In the genomic region with DNA sequence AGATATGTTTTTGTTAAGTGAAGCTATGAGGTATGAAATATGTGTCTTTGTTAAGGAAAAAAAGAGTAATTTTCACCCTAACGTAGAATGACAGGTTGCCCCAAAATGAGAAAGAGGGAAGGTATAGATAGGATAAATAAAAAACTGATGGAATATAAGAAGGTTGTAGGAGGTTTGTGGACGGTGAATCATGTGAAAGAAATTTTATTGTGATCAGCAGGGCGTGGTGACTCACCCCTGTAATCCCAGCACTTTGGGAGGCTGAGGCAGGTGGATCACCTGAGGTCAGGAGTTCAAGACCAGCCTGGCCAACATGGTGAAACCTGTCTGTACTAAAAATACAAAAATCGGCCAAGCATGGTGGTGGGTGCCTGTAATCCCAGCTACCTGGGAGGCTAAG, we compare ENCODE assay signal across 7 cellular contexts. TPM values are rescaled to one million over a fixed set of nuclear protein-coding genes. Genes with fewer than 3 reads are reported as not detected.
A peak's percentile ranks its signal among the peaks of the same experiment; 100 is the strongest.
DNase-seq lines count a peak whose midpoint lies in the region; ATAC-seq and TF ChIP-seq lines count a peak whose summit lies in the region.
"Not testable (repeated sequence)": the region's sequence is repeated elsewhere in the genome, so short reads cannot be mapped to it uniquely, and the experiment has no call there.

No MANE protein-coding gene starts in this region.

- H3K27me3 Mint-ChIP-seq in MCF 10A (ENCODE audit: insufficient read depth, unreplicated experiment), result not testable (repeated sequence)

- H3K9me2 ChIP-seq in PC-3 (replicated peaks; ENCODE audit: low read length), result not testable (repeated sequence)

- H3K4me3 ChIP-seq in HEK293 (ENCODE audit: low read depth, low read length); PC-3 (ENCODE audit: low read length): not testable (repeated sequence)

- H4K20me1 ChIP-seq in PC-3 (ENCODE audit: low read length), result not testable (repeated sequence)

- not testable (repeated sequence) for TF ChIP-seq CTCF in HEK293 (tag by site-specific recombination; IDR thresholded peaks at IDR 0.05); PC-3 (conservative IDR thresholded peaks at IDR 0.05; ENCODE audit: low read depth, low read length); MCF 10A (IDR thresholded peaks at IDR 0.05; ENCODE audit: unreplicated experiment); foreskin keratinocyte (conservative IDR thresholded peaks at IDR 0.05)

- not testable (repeated sequence) for H3K9ac ChIP-seq in PC-3 (ENCODE audit: low read length)

- not testable (repeated sequence) for H2AFZ ChIP-seq in PC-3 (ENCODE audit: low read length)

- peak; percentile 17 for DNase-seq in EH (ENCODE audit: low read depth)
- DNase-seq in PC-3, result peak; percentile 75
- peak; percentile 42 for DNase-seq in SW480 (ENCODE audit: low spot score)
- DNase-seq in MCF 10A (ENCODE audit: unreplicated experiment), result peak; percentile 31
- DNase-seq in foreskin keratinocyte, result peak; percentile 30 to 49
- DNase-seq in renal cortical epithelial cell (ENCODE audit: low read depth), result peak; percentile 51

- H3K4me1 ChIP-seq in HEK293 (ENCODE audit: control insufficient read depth, insufficient read depth, low read length); foreskin keratinocyte: not testable (repeated sequence)
- peaks cover 35% of the 10 kb centered on the region for H3K4me1 ChIP-seq in PC-3 (ENCODE audit: insufficient read depth, low read length)

- ATAC-seq in PC-3 (peak; percentile 37), foreskin keratinocyte (peak; percentile 59)

- POLR2A ChIA-PET in HEK293 (lab: Yijun Ruan, JAX); PC-3 (lab: Charles Lee; ENCODE audit: unreplicated experiment); MCF 10A (lab: Yijun Ruan, JAX): not testable (repeated sequence)

- not testable (repeated sequence) for H3K79me2 ChIP-seq in PC-3 (ENCODE audit: low read length)

- not testable (repeated sequence) for H3K9me3 ChIP-seq in HEK293 (ENCODE audit: control insufficient read depth, insufficient read depth, low read depth, low read length); PC-3 (ENCODE audit: low read length)

- not testable (repeated sequence) for H3K27ac Mint-ChIP-seq in MCF 10A (ENCODE audit: low read depth, unreplicated experiment)

- H3K4me3 Mint-ChIP-seq in MCF 10A (ENCODE audit: unreplicated experiment), result not testable (repeated sequence)

- H3K36me3 ChIP-seq in HEK293 (ENCODE audit: control insufficient read depth in 2 of 2, insufficient read depth in 1 of 2, low read length in 2 of 2); PC-3 (ENCODE audit: low read depth, low read length): not testable (repeated sequence)

- CTCF ChIA-PET in HEK293 (lab: Yijun Ruan, JAX); PC-3 (lab: Charles Lee): not testable (repeated sequence)
- CTCF ChIA-PET in MCF 10A (lab: Yijun Ruan, JAX), result interaction anchor here (0.6 kb wide), 1 partner anchor 107 kb away, joined by 3 read pairs; no protein-coding TSS in a partner anchor

- not testable (repeated sequence) for H3K27ac ChIP-seq in HEK293 (ENCODE audit: extremely low read depth, low read depth, low read length); PC-3 (ENCODE audit: low read length); foreskin keratinocyte

- intact Hi-C loops in PC-3 (cut with micrococcal nuclease), result loop anchor here (5.0 kb wide), 1 partner anchor 33 kb away; a partner anchor contains a TSS
- intact Hi-C loops in MCF 10A (cut with micrococcal nuclease), result not testable (repeated sequence)

- not testable (repeated sequence) for H3K36me3 Mint-ChIP-seq in MCF 10A (ENCODE audit: insufficient read depth, unreplicated experiment)

- not testable (repeated sequence) for H3K4me1 Mint-ChIP-seq in MCF 10A (ENCODE audit: insufficient read depth, unreplicated experiment)

- H3K27me3 ChIP-seq in PC-3 (ENCODE audit: low read length); foreskin keratinocyte: not testable (repeated sequence)

- H3K4me2 ChIP-seq in PC-3 (ENCODE audit: low read length), result 0 out of 2 replicates have a peak overlapping the region, but pooled peaks have one; percentile 1

- not testable (repeated sequence) for BruUV-seq in PC-3 (replicated peaks; lab: Mats Ljungman, UMichigan); MCF 10A (replicated peaks; lab: Mats Ljungman, UMichigan)

- H3F3A ChIP-seq in PC-3 (ENCODE audit: low read length, unreplicated experiment), result not testable (repeated sequence)

- not testable (repeated sequence) for H3K9me3 Mint-ChIP-seq in MCF 10A (ENCODE audit: unreplicated experiment)

TF ChIP-seq in HEK293, 187 proteins besides CTCF, POLR2A, EP300 and RAD21:
- TF ChIP-seq ZEB2 (tag by site-specific recombination; IDR thresholded peaks at IDR 0.05), result peak; percentile 35; the same call in 1 of the 2 replicates

RNA-seq across cellular contexts. Expression of a gene that starts 32.8 kb away (rescaled TPM):
- total RNA-seq in PC-3 (2014; rRNA removed) (37.7 and 38.8 TPM in 2 replicates), MCF 10A (2022) (15.8 and 16.1 TPM in 2 replicates), foreskin keratinocyte (9.3 and 10.9 TPM in 2 replicates), renal cortical epithelial cell (24.2 and 29.3 TPM in 2 replicates)
- 5.9 and 6.7 TPM in 2 replicates for polyA plus RNA-seq in foreskin keratinocyte

Comparison
In these comparisons a context has a peak if more than half of its experiments do, and no peak if none do; other contexts are left out.
1. DNase-seq: peak in every context shown above with its lines; median percentile 75 in PC-3; 51 in renal cortical epithelial cell; 42 in SW480; 40 in foreskin keratinocyte; 31 in MCF 10A; 17 in EH.